23 cellular contexts compared by ENCODE assay signal in the genomic region with DNA sequence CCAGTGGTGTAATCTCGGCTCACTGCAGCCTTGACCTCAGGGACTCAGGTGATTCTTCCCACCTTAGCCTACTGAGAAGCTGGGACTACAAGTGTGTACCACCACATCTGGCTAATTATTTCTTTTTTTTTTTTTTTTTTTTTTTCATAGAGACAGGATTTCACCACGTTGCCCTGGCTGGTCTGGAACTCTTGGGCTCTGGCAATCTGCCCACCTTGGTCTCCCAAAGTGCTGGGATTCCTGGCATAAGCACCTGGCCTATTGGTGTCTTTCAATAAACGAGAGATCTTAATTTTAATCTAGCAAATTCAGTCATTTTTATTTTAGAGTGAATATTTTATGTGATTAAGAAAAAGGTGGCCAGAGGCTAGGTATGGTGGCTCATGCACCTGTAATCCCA. TPM values are rescaled to one million over a fixed set of nuclear protein-coding genes. Genes with fewer than 3 reads are reported as not detected.
DNase-seq lines count a peak whose midpoint lies in the region; ATAC-seq and TF ChIP-seq lines count a peak whose summit lies in the region.
"Had no signal": no experiment of that assay in that cellular context is flagged by ENCODE, and none has a peak within 500 bp of the region (broad histone marks: within the 10 kb centered on the region; RNA-seq: fewer than 3 reads in every experiment).

No MANE protein-coding gene starts in this region.

- H3K4me3 Mint-ChIP-seq in T-helper 17 cell: no peak overlapping the region
- H3K4me3 Mint-ChIP-seq in memory B cell: no peak overlapping the region
- H3K4me3 Mint-ChIP-seq: CD4-positive, CD25-positive, alpha-beta regulatory T cell; CD8-positive, alpha-beta memory T cell had no signal

- H3K4me1 ChIP-seq in right atrium auricular region: peaks cover 0 to 14% of the 10 kb centered on the region in 2 donors
- peaks cover 2% of the 10 kb centered on the region in 2 experiments for H3K4me1 ChIP-seq in trophoblast cell (ENCODE audit: control insufficient read depth in 1 of 2, insufficient read depth in 2 of 2, low read length in 2 of 2)
- H3K4me1 ChIP-seq: BE2C, HAP-1 had no signal

- H2BK5ac ChIP-seq in trophoblast cell (ENCODE audit: low read depth, low read length, poor library complexity): no peak overlapping the region

- H3K4me1 Mint-ChIP-seq in T-helper 17 cell (peaks cover 13% of the 10 kb centered on the region), memory B cell (peaks cover 19% of the 10 kb centered on the region)

- H4K91ac ChIP-seq in trophoblast cell (ENCODE audit: low read depth, low read length): no peak overlapping the region

- no peak overlapping the region for H2AK5ac ChIP-seq in trophoblast cell (ENCODE audit: low read length)

- H3K27ac Mint-ChIP-seq in T-helper 17 cell (peak overlapping the region; percentile 39), memory B cell (peak overlapping the region; percentile 68)
- H3K27ac Mint-ChIP-seq: CD4-positive, CD25-positive, alpha-beta regulatory T cell; CD8-positive, alpha-beta memory T cell had no signal

- no peak overlapping the region for H3K9ac ChIP-seq in trophoblast cell (ENCODE audit: low read length)
- H3K9ac ChIP-seq: GM23248 had no signal

- H3K36me3 Mint-ChIP-seq in T-helper 17 cell (ENCODE audit: low read depth) (peaks cover 3% of the 10 kb centered on the region), memory B cell (peaks cover 20% of the 10 kb centered on the region)

- H2BK12ac ChIP-seq in trophoblast cell (ENCODE audit: low read length): no peak overlapping the region

- H2BK120ac ChIP-seq in trophoblast cell (ENCODE audit: insufficient read depth, low read length, poor library complexity): no peak overlapping the region

- no peak overlapping the region for H2AFZ ChIP-seq in trophoblast cell (ENCODE audit: insufficient read depth, low read length, poor library complexity)
- H2AFZ ChIP-seq: GM23248 had no signal

- H3K27ac ChIP-seq in right atrium auricular region (no peak overlapping the region), trophoblast cell (ENCODE audit: low read depth, low read length) (no peak overlapping the region)
- H3K27ac ChIP-seq: GM23248 had no signal

- no peaks in the 10 kb centered on the region for H3K27me3 Mint-ChIP-seq in T-helper 17 cell
- H3K27me3 Mint-ChIP-seq in memory B cell: no peaks in the 10 kb centered on the region
- H3K27me3 Mint-ChIP-seq: CD4-positive, CD25-positive, alpha-beta regulatory T cell; CD8-positive, alpha-beta memory T cell had no signal

- no peaks in the 10 kb centered on the region for H3K79me1 ChIP-seq in trophoblast cell (ENCODE audit: low read length)

- H3K27me3 ChIP-seq in right atrium auricular region (no peaks in the 10 kb centered on the region), trophoblast cell (ENCODE audit: insufficient read depth, low read length) (no peaks in the 10 kb centered on the region)
- H3K27me3 ChIP-seq: BE2C had no signal

- H3K36me3 ChIP-seq in right atrium auricular region (no peaks in the 10 kb centered on the region), trophoblast cell (ENCODE audit: control insufficient read depth in 1 of 2, insufficient read depth in 2 of 2, low read length in 2 of 2) (peaks cover 8 to 9% of the 10 kb centered on the region in 2 experiments)

- H3K4me2 ChIP-seq in trophoblast cell (ENCODE audit: low read length): no peak overlapping the region

- H3K79me2 ChIP-seq in trophoblast cell (ENCODE audit: control insufficient read depth, insufficient read depth, low read length, poor library complexity): no peaks in the 10 kb centered on the region

- H3K9me3 ChIP-seq in right atrium auricular region (no peaks in the 10 kb centered on the region), T-helper 17 cell (ENCODE audit: control insufficient read depth, low read length, poor library complexity, severe bottlenecking) (no peaks in the 10 kb centered on the region), trophoblast cell (ENCODE audit: insufficient read depth, low read depth, low read length) (no peaks in the 10 kb centered on the region)
- H3K9me3 ChIP-seq: BE2C, HAP-1 had no signal

- intact Hi-C loops in Right ventricle myocardium superior (cut with DNase I): no loop called here

- no peak overlapping the region for H4K12ac ChIP-seq in trophoblast cell (ENCODE audit: low read depth, low read length)

- no peaks in the 10 kb centered on the region for H3K9me3 Mint-ChIP-seq in memory B cell
- H3K9me3 Mint-ChIP-seq: CD4-positive, CD25-positive, alpha-beta regulatory T cell; CD8-positive, alpha-beta memory T cell had no signal

- H3K4me3 ChIP-seq in right atrium auricular region (no peak overlapping the region), trophoblast cell (ENCODE audit: low read depth, low read length) (no peak overlapping the region)
- H3K4me3 ChIP-seq: GM12878, GM23248, HAP-1 had no signal

- H3K18ac ChIP-seq in trophoblast cell (ENCODE audit: low read length): no peak overlapping the region

- H4K8ac ChIP-seq in trophoblast cell (ENCODE audit: low read depth, low read length): no peak overlapping the region

- no peak overlapping the region for H3K23ac ChIP-seq in trophoblast cell (ENCODE audit: low read length)

- no peak for TF ChIP-seq CTCF in right atrium auricular region (IDR thresholded peaks at IDR 0.05)

- H3K4ac ChIP-seq in trophoblast cell (ENCODE audit: low read depth, low read length): no peak overlapping the region

- ATAC-seq in Right ventricle myocardium superior (ENCODE audit: poor library complexity): no peak
- ATAC-seq in T-helper 17 cell: no peak
- no peak for ATAC-seq in memory B cell (ENCODE audit: low read depth)
- no peak for ATAC-seq in HG03025 (IDR thresholded peaks at IDR 0.05; ENCODE audit: low FRiP score, unreplicated experiment)
- ATAC-seq: GM12878 had no signal

- DNase-seq in right atrium auricular region (ENCODE audit: low spot score) (peak; percentile 46), Right ventricle myocardium superior (no peak), T-helper 17 cell (no peak), memory B cell (ENCODE audit: low spot score in 2 of 2) (no peak), OCI-M2 (lab: John Stamatoyannopoulos, UW; ENCODE audit: unreplicated experiment) (no peak), trophoblast cell (no peak)
- DNase-seq: ACHN; BE2C; C1 segment of cervical spinal cord; CD4-positive, CD25-positive, alpha-beta regulatory T cell; CD8-positive, alpha-beta memory T cell; COR-L47; DMS 273 treated with DMSO at 0.1 percent for 48 hours; DMS53; DND-41; EL; GM23248 had no signal

- H3K14ac ChIP-seq in trophoblast cell (ENCODE audit: low read length): no peak overlapping the region

- no CpG with 5 or more reads among the region's 3 CpGs for WGBS in trophoblast cell (ENCODE audit: extremely low coverage, insufficient coverage, insufficient read length)

RNA-seq across cellular contexts. Expression of a gene that starts 40.1 kb away (rescaled TPM):
- total RNA-seq in right atrium auricular region (10 to 100 TPM; 32.8 to 48.1 TPM), Right ventricle myocardium superior (29.7 TPM), T-helper 17 cell (10 to 100 TPM; 37.7 TPM)
- polyA plus RNA-seq in trophoblast cell (2013): 38.8 and 39.4 TPM in 2 replicates

RNA-seq across cellular contexts. Expression of a gene that starts 49.0 kb away (rescaled TPM):
- not detected for total RNA-seq in right atrium auricular region
- total RNA-seq in Right ventricle myocardium superior: not detected
- total RNA-seq in T-helper 17 cell: under 1 TPM; 0.20 to 0.29 TPM
- polyA plus RNA-seq in trophoblast cell (2013): not detected in 2 replicates
- total RNA-seq: CD4-positive, CD25-positive, alpha-beta regulatory T cell; CD8-positive, alpha-beta memory T cell; G401; GM23248; H4; HT-29 had no signal
- polyA plus RNA-seq: CD4-positive, CD25-positive, alpha-beta regulatory T cell; CD8-positive, alpha-beta memory T cell; GM23248 had no signal
